ENCODE assay signal across 17 cellular contexts in the genomic region with DNA sequence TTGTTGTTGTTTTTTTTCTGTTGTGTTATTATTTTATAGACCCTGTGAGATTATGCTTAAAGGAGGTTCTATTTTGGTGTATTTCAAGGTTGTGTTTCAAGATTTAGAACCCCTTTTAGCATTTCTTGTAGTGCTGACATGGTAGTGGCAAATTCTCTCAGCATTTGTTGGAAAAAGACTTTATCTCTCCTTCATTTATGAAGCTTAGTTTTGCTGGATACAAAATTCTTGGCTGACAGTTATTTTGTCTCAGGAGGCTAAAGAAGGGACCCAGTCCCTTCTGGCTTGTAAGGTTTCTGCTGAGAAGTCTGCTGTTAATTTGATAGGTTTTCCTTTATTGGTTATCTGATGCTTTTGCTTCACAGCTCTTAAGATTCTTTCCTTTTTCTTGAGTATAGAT.
"Had no signal": no experiment of that assay in that cellular context is flagged by ENCODE, and none has a peak within 500 bp of the region (broad histone marks: within the 10 kb centered on the region; RNA-seq: fewer than 3 reads in every experiment).

No MANE protein-coding gene starts in this region.

- H3K36me3 ChIP-seq: stomach, suprapubic skin, thoracic aorta, thyroid gland, tibial artery, tibial nerve, transverse colon, upper lobe of left lung, upper lobe of right lung, uterus, vagina had no signal

- H3K4me1 ChIP-seq: suprapubic skin, testis, thyroid gland, tibial artery, tibial nerve, upper lobe of left lung, upper lobe of right lung, uterus, vagina had no signal

- ATAC-seq: stimulated activated effector memory CD8-positive, alpha-beta T cell treated with anti-CD3 and anti-CD28 coated beads, Interleukin-12 subunit alpha, Interleukin-12 subunit beta, amount 100 ng/mL, for 72 hours; stimulated activated memory B cell treated with anti-CD40 and anti-IgM and Interleukin-4, amounts not matched to agents 10 μg/mL and 1 μg/mL and 100 μg/mL, for 72 hours; stimulated activated naive B cell treated with anti-CD40 and anti-IgM and Interleukin-4, amounts not matched to agents 10 μg/mL and 1 μg/mL and 100 μg/mL, for 72 hours; stimulated activated naive CD8-positive, alpha-beta T cell treated with anti-CD3 and anti-CD28 coated beads, Interleukin-15, amount 100 ng/mL, for 72 hours; stimulated activated naive CD8-positive, alpha-beta T cell treated with anti-CD3 and anti-CD28 coated beads, Interleukin-15, Interleukin-2, amounts not matched to agents 100 U/mL and 50 U/mL, for 24 hours; upper lobe of right lung had no signal

- H3K9me3 ChIP-seq: suprapubic skin, testis, thyroid gland, upper lobe of right lung, vagina had no signal

- H3K4me3 ChIP-seq: stomach, suprapubic skin, testis, thoracic aorta, thyroid gland, tibial artery, tibial nerve, transverse colon, upper lobe of left lung, upper lobe of right lung, uterus, vagina had no signal

- H3K27ac ChIP-seq: stomach, suprapubic skin, testis, thoracic aorta, thyroid gland, tibial artery, tibial nerve, transverse colon, upper lobe of left lung, upper lobe of right lung, uterus, vagina had no signal
